In the genomic region with DNA sequence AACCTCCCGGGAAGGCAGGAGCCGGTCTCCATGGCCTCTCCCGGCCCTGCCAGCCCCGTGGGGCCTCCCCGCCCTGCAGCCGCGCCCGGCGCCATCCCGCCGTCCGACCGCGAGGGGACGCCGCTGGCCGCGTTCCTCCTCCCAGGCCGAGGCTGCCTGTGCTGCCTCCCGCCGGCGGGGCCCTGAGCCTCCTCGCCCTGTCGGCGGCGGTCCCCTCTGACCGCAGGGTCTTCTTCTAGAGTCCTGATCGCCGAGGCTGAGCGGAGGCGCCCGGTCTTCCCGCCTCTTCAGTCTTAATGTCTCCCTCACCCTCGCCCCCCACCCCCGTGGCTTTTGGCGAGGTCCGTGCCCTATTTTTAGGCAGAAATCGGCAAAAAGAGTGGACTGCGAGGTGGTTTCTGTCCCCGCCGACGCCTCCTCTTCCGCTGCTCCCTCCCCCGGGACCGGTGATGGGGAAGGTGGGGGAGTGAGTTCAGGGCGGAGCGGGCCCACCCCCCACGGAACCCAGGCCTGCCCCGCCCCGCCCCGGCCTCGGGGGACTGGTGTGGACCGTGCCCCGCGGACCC, we compare ENCODE assay signal across 2 cellular contexts.
TF ChIP-seq lines count a peak whose summit lies in the region.

No MANE protein-coding gene starts in this region.

TF ChIP-seq in liver, 16 proteins besides CTCF, POLR2A, EP300 and RAD21:
- TF ChIP-seq EGR1 (IDR thresholded peaks at IDR 0.05; ENCODE audit: low read depth in 2 of 2): no peak
- TF ChIP-seq, protein P1, sequence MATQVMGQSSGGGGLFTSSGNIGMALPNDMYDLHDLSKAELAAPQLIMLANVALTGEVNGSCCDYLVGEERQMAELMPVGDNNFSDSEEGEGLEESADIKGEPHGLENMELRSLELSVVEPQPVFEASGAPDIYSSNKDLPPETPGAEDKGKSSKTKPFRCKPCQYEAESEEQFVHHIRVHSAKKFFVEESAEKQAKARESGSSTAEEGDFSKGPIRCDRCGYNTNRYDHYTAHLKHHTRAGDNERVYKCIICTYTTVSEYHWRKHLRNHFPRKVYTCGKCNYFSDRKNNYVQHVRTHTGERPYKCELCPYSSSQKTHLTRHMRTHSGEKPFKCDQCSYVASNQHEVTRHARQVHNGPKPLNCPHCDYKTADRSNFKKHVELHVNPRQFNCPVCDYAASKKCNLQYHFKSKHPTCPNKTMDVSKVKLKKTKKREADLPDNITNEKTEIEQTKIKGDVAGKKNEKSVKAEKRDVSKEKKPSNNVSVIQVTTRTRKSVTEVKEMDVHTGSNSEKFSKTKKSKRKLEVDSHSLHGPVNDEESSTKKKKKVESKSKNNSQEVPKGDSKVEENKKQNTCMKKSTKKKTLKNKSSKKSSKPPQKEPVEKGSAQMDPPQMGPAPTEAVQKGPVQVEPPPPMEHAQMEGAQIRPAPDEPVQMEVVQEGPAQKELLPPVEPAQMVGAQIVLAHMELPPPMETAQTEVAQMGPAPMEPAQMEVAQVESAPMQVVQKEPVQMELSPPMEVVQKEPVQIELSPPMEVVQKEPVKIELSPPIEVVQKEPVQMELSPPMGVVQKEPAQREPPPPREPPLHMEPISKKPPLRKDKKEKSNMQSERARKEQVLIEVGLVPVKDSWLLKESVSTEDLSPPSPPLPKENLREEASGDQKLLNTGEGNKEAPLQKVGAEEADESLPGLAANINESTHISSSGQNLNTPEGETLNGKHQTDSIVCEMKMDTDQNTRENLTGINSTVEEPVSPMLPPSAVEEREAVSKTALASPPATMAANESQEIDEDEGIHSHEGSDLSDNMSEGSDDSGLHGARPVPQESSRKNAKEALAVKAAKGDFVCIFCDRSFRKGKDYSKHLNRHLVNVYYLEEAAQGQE (IDR thresholded peaks at IDR 0.05): no peak
- no peak for TF ChIP-seq HNF4G (IDR thresholded peaks at IDR 0.05)
- TF ChIP-seq NR2F2 (IDR thresholded peaks at IDR 0.05): no peak
- no peak for TF ChIP-seq GABPA (IDR thresholded peaks at IDR 0.05 in 1 of 2, conservative IDR thresholded peaks at IDR 0.05 in 1 of 2)
- TF ChIP-seq JUND (IDR thresholded peaks at IDR 0.05): no peak
- no peak for TF ChIP-seq TAF1 (conservative IDR thresholded peaks at IDR 0.05)
- no peak for TF ChIP-seq HNF4A (conservative IDR thresholded peaks at IDR 0.05)
- no peak for TF ChIP-seq SP1 (IDR thresholded peaks at IDR 0.05)
- no peak for TF ChIP-seq YY1 (IDR thresholded peaks at IDR 0.05)
- no peak for TF ChIP-seq FOXA2 (IDR thresholded peaks at IDR 0.05)
- no peak for TF ChIP-seq FOXA1 (IDR thresholded peaks at IDR 0.05)
- no peak for TF ChIP-seq RXRA (IDR thresholded peaks at IDR 0.05)
- TF ChIP-seq, protein P2, sequence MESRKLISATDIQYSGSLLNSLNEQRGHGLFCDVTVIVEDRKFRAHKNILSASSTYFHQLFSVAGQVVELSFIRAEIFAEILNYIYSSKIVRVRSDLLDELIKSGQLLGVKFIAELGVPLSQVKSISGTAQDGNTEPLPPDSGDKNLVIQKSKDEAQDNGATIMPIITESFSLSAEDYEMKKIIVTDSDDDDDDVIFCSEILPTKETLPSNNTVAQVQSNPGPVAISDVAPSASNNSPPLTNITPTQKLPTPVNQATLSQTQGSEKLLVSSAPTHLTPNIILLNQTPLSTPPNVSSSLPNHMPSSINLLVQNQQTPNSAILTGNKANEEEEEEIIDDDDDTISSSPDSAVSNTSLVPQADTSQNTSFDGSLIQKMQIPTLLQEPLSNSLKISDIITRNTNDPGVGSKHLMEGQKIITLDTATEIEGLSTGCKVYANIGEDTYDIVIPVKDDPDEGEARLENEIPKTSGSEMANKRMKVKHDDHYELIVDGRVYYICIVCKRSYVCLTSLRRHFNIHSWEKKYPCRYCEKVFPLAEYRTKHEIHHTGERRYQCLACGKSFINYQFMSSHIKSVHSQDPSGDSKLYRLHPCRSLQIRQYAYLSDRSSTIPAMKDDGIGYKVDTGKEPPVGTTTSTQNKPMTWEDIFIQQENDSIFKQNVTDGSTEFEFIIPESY (IDR thresholded peaks at IDR 0.05): no peak
- no peak for TF ChIP-seq MAX (IDR thresholded peaks at IDR 0.05)
- TF ChIP-seq ATF3 (IDR thresholded peaks at IDR 0.05): no peak

TF ChIP-seq in HepG2, 621 proteins besides CTCF, POLR2A, EP300 and RAD21:
- TF ChIP-seq, protein P2 (CRISPR knock-in tag; IDR thresholded peaks at IDR 0.05): no peak
- TF ChIP-seq, protein P3, sequence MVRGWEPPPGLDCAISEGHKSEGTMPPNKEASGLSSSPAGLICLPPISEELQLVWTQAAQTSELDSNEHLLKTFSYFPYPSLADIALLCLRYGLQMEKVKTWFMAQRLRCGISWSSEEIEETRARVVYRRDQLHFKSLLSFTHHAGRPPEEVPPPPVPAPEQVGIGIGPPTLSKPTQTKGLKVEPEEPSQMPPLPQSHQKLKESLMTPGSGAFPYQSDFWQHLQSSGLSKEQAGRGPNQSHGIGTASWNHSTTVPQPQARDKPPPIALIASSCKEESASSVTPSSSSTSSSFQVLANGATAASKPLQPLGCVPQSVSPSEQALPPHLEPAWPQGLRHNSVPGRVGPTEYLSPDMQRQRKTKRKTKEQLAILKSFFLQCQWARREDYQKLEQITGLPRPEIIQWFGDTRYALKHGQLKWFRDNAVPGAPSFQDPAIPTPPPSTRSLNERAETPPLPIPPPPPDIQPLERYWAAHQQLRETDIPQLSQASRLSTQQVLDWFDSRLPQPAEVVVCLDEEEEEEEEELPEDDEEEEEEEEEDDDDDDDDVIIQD (CRISPR knock-in tag; IDR thresholded peaks at IDR 0.05; ENCODE audit: low read depth): no peak
- TF ChIP-seq TFE3 (CRISPR knock-in tag; IDR thresholded peaks at IDR 0.05) (no peak), SMAD1 (CRISPR knock-in tag; IDR thresholded peaks at IDR 0.05; ENCODE audit: borderline replicate concordance, low read depth) (no peak), KDM6A (CRISPR knock-in tag; IDR thresholded peaks at IDR 0.05; ENCODE audit: low read depth) (no peak), ZNF567 (CRISPR knock-in tag; IDR thresholded peaks at IDR 0.05; ENCODE audit: borderline replicate concordance) (no peak)
